Comparison of ENCODE assay signal across 20 cellular contexts in genomic region chr14:90428676-90429075, GRCh38. TPM values are rescaled to one million over a fixed set of nuclear protein-coding genes. Genes with fewer than 3 reads are reported as not detected.
DNase-seq lines count a peak whose midpoint lies in the region; ATAC-seq and TF ChIP-seq lines count a peak whose summit lies in the region.
"Had no signal": no experiment of that assay in that cellular context is flagged by ENCODE, and none has a peak within 500 bp of the region (broad histone marks: within the 10 kb centered on the region; RNA-seq: fewer than 3 reads in every experiment).

No MANE protein-coding gene starts in this region.

- H3K4me1 Mint-ChIP-seq in Caco-2 (ENCODE audit: low read depth, unreplicated experiment) (no peaks in the 10 kb centered on the region), endothelial cell (ENCODE audit: unreplicated experiment) (peaks cover 52% of the 10 kb centered on the region)
- H3K4me1 Mint-ChIP-seq: CD14-positive monocyte, T-cell had no signal

- CTCF ChIA-PET in Caco-2 (lab: Charles Lee) = no interaction called here

- H3K4me3 ChIP-seq in BLaER1 (no peak overlapping the region), Caco-2 (ENCODE audit: low read depth, low read length) (no peak overlapping the region)

- no peaks in the 10 kb centered on the region for H3K36me3 Mint-ChIP-seq in Caco-2 (ENCODE audit: insufficient read depth, unreplicated experiment)
- H3K36me3 Mint-ChIP-seq in endothelial cell (ENCODE audit: low read depth, unreplicated experiment) = no peaks in the 10 kb centered on the region
- H3K36me3 Mint-ChIP-seq: CD14-positive monocyte, T-cell had no signal

- peak overlapping the region; percentile 91 for H3K4me2 ChIP-seq in BLaER1

- DNase-seq in D341Med (ENCODE audit: low spot score) = peak; percentile 27
- DNase-seq in NCI-H2171 (lab: John Stamatoyannopoulos, UW) = peak; percentile 40
- DNase-seq in foreskin keratinocyte = no peak
- DNase-seq in Caco-2 = no peak
- no peak for DNase-seq in endothelial cell (ENCODE audit: low spot score)
- DNase-seq: GDM1, H7, NCI-H1694, NCI-H2081 treated with DMSO at 0.1 percent for 48 hours, NCI-H2227 treated with DMSO at 0.1 percent for 48 hours, NCI-H510A treated with DMSO at 0.1 percent for 48 hours, PC-3, RPMI8226, SHP77 treated with DMSO at 0.1 percent for 48 hours, T-cell had no signal

- H3K36me3 ChIP-seq in BLaER1 = no peaks in the 10 kb centered on the region
- no peaks in the 10 kb centered on the region for H3K36me3 ChIP-seq in Caco-2 (ENCODE audit: control insufficient read depth, insufficient read depth, low read length)

- intact Hi-C loops in Caco-2 (cut with micrococcal nuclease; ENCODE audit: unreplicated experiment) = no loop called here

- no peak overlapping the region for H3K4me3 Mint-ChIP-seq in Caco-2 (ENCODE audit: unreplicated experiment)
- no peak overlapping the region for H3K4me3 Mint-ChIP-seq in endothelial cell (ENCODE audit: unreplicated experiment)
- H3K4me3 Mint-ChIP-seq: CD14-positive monocyte, IgD-negative memory B cell, T-cell had no signal

- ATAC-seq in foreskin keratinocyte = peak; percentile 24
- no peak for ATAC-seq in HG02840 (IDR thresholded peaks at IDR 0.05; ENCODE audit: low FRiP score, unreplicated experiment)
- ATAC-seq: PC-3, SK-N-SH treated with all-trans-retinoic acid at 6 μM for 48 hours had no signal

- TF ChIP-seq CTCF in foreskin keratinocyte (conservative IDR thresholded peaks at IDR 0.05) = no peak
- no peak for TF ChIP-seq CTCF in Caco-2 (IDR thresholded peaks at IDR 0.05; ENCODE audit: insufficient read depth in 1 of 2, low read depth in 1 of 2, low read length in 1 of 2, severe bottlenecking in 1 of 2, unreplicated experiment in 1 of 2)
- TF ChIP-seq CTCF in endothelial cell (IDR thresholded peaks at IDR 0.05; ENCODE audit: unreplicated experiment) = no peak

- no peaks in the 10 kb centered on the region for H4K20me1 ChIP-seq in BLaER1

- POLR2A ChIA-PET in Caco-2 (lab: Charles Lee) = no interaction called here

- H3K27me3 ChIP-seq in BLaER1 = no peaks in the 10 kb centered on the region
- no peaks in the 10 kb centered on the region for H3K27me3 ChIP-seq in foreskin keratinocyte
- H3K27me3 ChIP-seq in Caco-2 (replicated peaks; ENCODE audit: control insufficient read depth, insufficient read depth, low read length) = no peaks in the 10 kb centered on the region

- H3K9me3 ChIP-seq in BLaER1 = no peaks in the 10 kb centered on the region
- H3K9me3 ChIP-seq in Caco-2 = no peaks in the 10 kb centered on the region

- no peak overlapping the region for H3K9ac ChIP-seq in BLaER1

- no peak overlapping the region for H3K27ac Mint-ChIP-seq in Caco-2 (ENCODE audit: unreplicated experiment)
- no peak overlapping the region for H3K27ac Mint-ChIP-seq in endothelial cell (ENCODE audit: unreplicated experiment)
- H3K27ac Mint-ChIP-seq: CD14-positive monocyte, IgD-negative memory B cell, T-cell had no signal

- H3K27ac ChIP-seq in BLaER1 (peak overlapping the region; percentile 77), foreskin keratinocyte (no peak overlapping the region)

- BruUV-seq in Caco-2 (replicated peaks; lab: Mats Ljungman, UMichigan) = no TSS peak

- H3K4me1 ChIP-seq in BLaER1 (peaks cover 95% of the 10 kb centered on the region), foreskin keratinocyte (no peaks in the 10 kb centered on the region), Caco-2 (no peaks in the 10 kb centered on the region)

- H3K9me3 Mint-ChIP-seq in Caco-2 (ENCODE audit: unreplicated experiment) (peaks cover 6% of the 10 kb centered on the region), endothelial cell (ENCODE audit: unreplicated experiment) (no peaks in the 10 kb centered on the region)
- H3K9me3 Mint-ChIP-seq: IgD-negative memory B cell, T-cell had no signal

- H3K27me3 Mint-ChIP-seq in Caco-2 (ENCODE audit: insufficient read depth, unreplicated experiment) (no peaks in the 10 kb centered on the region), endothelial cell (ENCODE audit: unreplicated experiment) (peaks cover 11% of the 10 kb centered on the region)

RNA-seq across cellular contexts. Expression of gene CALM1, which starts 31.8 kb away (rescaled TPM):
- total RNA-seq in foreskin keratinocyte (489 and 498 TPM in 2 replicates), Caco-2 (2022) (405 and 437 TPM in 2 replicates), endothelial cell (ENCODE audit: unreplicated experiment) (634 TPM)
- polyA plus RNA-seq in foreskin keratinocyte = 416 and 452 TPM in 2 replicates

Comparison
In these comparisons a context has a peak if more than half of its experiments do, and no peak if none do; other contexts are left out.
1. DNase-seq: peak in D341Med (single experiment) and NCI-H2171 (single experiment); none in foreskin keratinocyte (0 of 2), Caco-2 (0 of 2) and endothelial cell (single experiment).